8 cellular contexts compared by ENCODE assay signal in genomic region chr2:28391564-28392296, GRCh38. TPM values are rescaled to one million over a fixed set of nuclear protein-coding genes. Genes with fewer than 3 reads are reported as not detected.
DNase-seq lines count a peak whose midpoint lies in the region; ATAC-seq and TF ChIP-seq lines count a peak whose summit lies in the region.

No MANE protein-coding gene starts in this region.

- POLR2A ChIA-PET in AG04449 (lab: Yijun Ruan, JAX) = interaction anchor here (0.7 to 2.0 kb wide), 9 partner anchors 97 to 592 kb away, joined by 3 to 9 read pairs (median 4); no protein-coding TSS in a partner anchor

- no peak for DNase-seq in AG04449 (ENCODE audit: low read depth, low spot score)
- DNase-seq in NCI-H2171 treated with DMSO at 0.1 percent for 48 hours (lab: John Stamatoyannopoulos, UW) = peak; percentile 64
- DNase-seq in activated CD4-positive, alpha-beta T cell treated with anti-CD3 and anti-CD28 coated beads for 4 hours = peak; percentile 71 to 72
- DNase-seq in dedifferentiated amniotic fluid mesenchymal stem cell (ENCODE audit: extremely low spot score) = peak; percentile 80
- peak; percentile 37 to 86 (median 41) for DNase-seq in stimulated activated CD4-positive, alpha-beta T cell treated with anti-CD3 and anti-CD28 coated beads, TNF-alpha, amount 100 ng/mL, for 24 hours (ENCODE audit: low read depth in 3 of 3)

- peak in 1 of 2 donors; percentile 12 for TF ChIP-seq RAD21 in liver (IDR thresholded peaks at IDR 0.05)

- no peaks in the 10 kb centered on the region for H3K27me3 ChIP-seq in liver (ENCODE audit: control insufficient read depth in 4 of 4, insufficient read depth in 4 of 4, low read length in 3 of 4)

- WGBS in liver = under 1% methylated on average over 70 of the region's 70 CpGs

- CTCF ChIA-PET in AG04449 (lab: Yijun Ruan, JAX) = interaction anchor here (0.6 to 1.4 kb wide), 4 partner anchors 62 to 669 kb away, joined by 3 to 4 read pairs (median 3); no protein-coding TSS in a partner anchor

- H3K4me3 ChIP-seq in AG04449 (ENCODE audit: low read depth, low read length) (peak overlapping the region; percentile 58), liver (ENCODE audit: low read depth in 1 of 3, low read length in 3 of 3) (peak overlapping the region; percentile 51 to 70 (median 56))

- H3K36me3 ChIP-seq in liver (ENCODE audit: control insufficient read depth in 4 of 4, insufficient read depth in 3 of 4, low read depth in 1 of 4, low read length in 3 of 4) = no peaks in the 10 kb centered on the region

- peaks cover 2 to 13% (median 6%) of the 10 kb centered on the region in 4 donors for H3K4me1 ChIP-seq in liver (ENCODE audit: control insufficient read depth in 4 of 4, insufficient read depth in 4 of 4, low read length in 3 of 4)

- ATAC-seq in GM18520 (IDR thresholded peaks at IDR 0.05; ENCODE audit: unreplicated experiment) = peak; percentile 20
- ATAC-seq in HG03045 (IDR thresholded peaks at IDR 0.05; ENCODE audit: unreplicated experiment) = peak; percentile 30

- no peaks in the 10 kb centered on the region for H3K9me3 ChIP-seq in liver (ENCODE audit: control insufficient read depth in 4 of 4, low read length in 3 of 4)

- peak overlapping the region; percentile 93 to 99 for H3K27ac ChIP-seq in liver (ENCODE audit: low read depth in 1 of 2, low read length in 2 of 2)

- TF ChIP-seq CTCF in AG04449 (IDR thresholded peaks at IDR 0.05; ENCODE audit: insufficient read depth, low read length, missing control alignments) (no peak), liver (IDR thresholded peaks at IDR 0.05; ENCODE audit: low read depth, low read length, missing input control) (no peak)

- peak overlapping the region; percentile 23 to 82 for H3K9ac ChIP-seq in liver (ENCODE audit: low read depth in 1 of 2, low read length in 2 of 2)

TF ChIP-seq in liver, 16 proteins besides CTCF, POLR2A, EP300 and RAD21:
- TF ChIP-seq NR2F2 (IDR thresholded peaks at IDR 0.05) = peak; percentile 5
- peak in 1 of 2 donors; percentile 48 for TF ChIP-seq RXRA (IDR thresholded peaks at IDR 0.05)
- peak; percentile 74 for TF ChIP-seq YY1 (IDR thresholded peaks at IDR 0.05)
- TF ChIP-seq REST (IDR thresholded peaks at IDR 0.05) = peak; percentile 45
- TF ChIP-seq FOXA2 (IDR thresholded peaks at IDR 0.05) = no peak
- peak; percentile 39 to 52 for TF ChIP-seq HNF4A (conservative IDR thresholded peaks at IDR 0.05)
- TF ChIP-seq ZBTB33 (IDR thresholded peaks at IDR 0.05) = no peak
- peak; percentile 33 for TF ChIP-seq MAX (IDR thresholded peaks at IDR 0.05)
- no peak for TF ChIP-seq JUND (IDR thresholded peaks at IDR 0.05)
- TF ChIP-seq SP1 (IDR thresholded peaks at IDR 0.05) = peak; percentile 62
- TF ChIP-seq TAF1 (conservative IDR thresholded peaks at IDR 0.05) = peak; percentile 48
- TF ChIP-seq GABPA (IDR thresholded peaks at IDR 0.05 in 1 of 2, conservative IDR thresholded peaks at IDR 0.05 in 1 of 2) = no peak
- no peak for TF ChIP-seq ATF3 (IDR thresholded peaks at IDR 0.05)
- TF ChIP-seq EGR1 (IDR thresholded peaks at IDR 0.05; ENCODE audit: low read depth in 2 of 2) = no peak
- no peak for TF ChIP-seq FOXA1 (IDR thresholded peaks at IDR 0.05)

RNA-seq across cellular contexts. Expression of gene FOSL2, which starts 0.9 kb away (rescaled TPM):
- 10 to 100 TPM in 1 of 2 donors, 1 to 10 TPM in 1; 2.0 to 10.7 TPM for total RNA-seq in liver
- 1 to 10 TPM; 1.9 to 3.1 TPM for polyA plus RNA-seq in liver
